16 cellular contexts compared by ENCODE assay signal in genomic region chr19:39046037-39046821, GRCh38. TPM values are rescaled to one million over a fixed set of nuclear protein-coding genes. Genes with fewer than 3 reads are reported as not detected.
DNase-seq lines count a peak whose midpoint lies in the region; ATAC-seq, FAIRE-seq and TF ChIP-seq lines count a peak whose summit lies in the region.
"Had no signal": no experiment of that assay in that cellular context is flagged by ENCODE, and none has a peak within 500 bp of the region (broad histone marks: within the 10 kb centered on the region; RNA-seq: fewer than 3 reads in every experiment).

No MANE protein-coding gene starts in this region.

- TF ChIP-seq CTCF in A549 (IDR thresholded peaks at IDR 0.05) = no peak
- TF ChIP-seq CTCF in HCT116 (IDR thresholded peaks at IDR 0.05 in 2 of 3, conservative IDR thresholded peaks at IDR 0.05 in 1 of 3; ENCODE audit: borderline replicate concordance in 1 of 3, insufficient read depth in 1 of 3, low read depth in 2 of 3, low read length in 2 of 3) = no peak
- no peak for TF ChIP-seq CTCF in fibroblast of the aortic adventitia (IDR thresholded peaks at IDR 0.05; ENCODE audit: insufficient read depth, low read length)

- CTCF ChIA-PET in A549 (lab: Yijun Ruan, JAX) = interaction anchor here (0.6 to 33.6 kb wide), 9 partner anchors 9 to 281 kb away, joined by 3 to 612 read pairs (median 4); partner anchors contain the start of gene ACP7
- CTCF ChIA-PET in HCT116 (lab: Charles Lee) = interaction anchor here (1.3 kb wide), 1 partner anchor 644 kb away, joined by 3 read pairs; the partner anchor contains the start of gene FAM98C

- POLR2A ChIA-PET in A549 (lab: Yijun Ruan, JAX) (interaction anchor here (0.5 to 1.9 kb wide), 6 partner anchors 11 to 161 kb away, joined by 3 to 12 read pairs (median 4); partner anchors contain the start of genes FBXO17 and FBXO27), HCT116 (lab: Charles Lee) (interaction anchor here (0.6 kb wide), 1 partner anchor 522 kb away, joined by 4 read pairs; no protein-coding TSS in a partner anchor)

- no peaks in the 10 kb centered on the region for H3K36me3 ChIP-seq in HCT116 (ENCODE audit: control insufficient read depth in 1 of 2, insufficient read depth in 2 of 2, low read length in 2 of 2)
- H3K36me3 ChIP-seq: right lobe of liver had no signal

- TF ChIP-seq RAD21 in A549 (conservative IDR thresholded peaks at IDR 0.05 in 1 of 2, IDR thresholded peaks at IDR 0.05 in 1 of 2) (no peak), HCT116 (IDR thresholded peaks at IDR 0.05; ENCODE audit: low read depth) (no peak)

- peak overlapping the region in 1 of 2 experiments; percentile 24; a peak in 3 of 6 replicates for H3K27ac ChIP-seq in A549
- H3K27ac ChIP-seq in HCT116 (ENCODE audit: low read depth, low read length) = no peak overlapping the region
- H3K27ac ChIP-seq: C4-2B, right lobe of liver had no signal

- peaks cover 5% of the 10 kb centered on the region; the same call in 1 of the 3 replicates for H3K4me1 ChIP-seq in A549
- H3K4me1 ChIP-seq in HCT116 (ENCODE audit: control insufficient read depth in 1 of 2, insufficient read depth in 2 of 2, low read length in 2 of 2) = peaks cover 3 to 11% of the 10 kb centered on the region in 2 experiments; a peak in 2 of 4 replicates
- H3K4me1 ChIP-seq: right lobe of liver had no signal

- H3K4me3 ChIP-seq in A549 (no peak overlapping the region), HCT116 (replicated peaks in 1 of 2; ENCODE audit: low read depth in 1 of 2, low read length in 2 of 2) (no peak overlapping the region), fibroblast of the aortic adventitia (ENCODE audit: low read depth, low read length) (no peak overlapping the region)
- H3K4me3 ChIP-seq: lung, right lobe of liver had no signal

- ATAC-seq in A549 (peak; percentile 87 to 93), HCT116 (peak; percentile 96), HG02571 (IDR thresholded peaks at IDR 0.05; ENCODE audit: unreplicated experiment) (no peak), GM19395 (IDR thresholded peaks at IDR 0.05; ENCODE audit: unreplicated experiment) (no peak), HG03196 (IDR thresholded peaks at IDR 0.05; ENCODE audit: unreplicated experiment) (no peak)

- intact Hi-C loops in HCT116 (cut with micrococcal nuclease) = no loop called here

- TF ChIP-seq EP300 in A549 (IDR thresholded peaks at IDR 0.05) = no peak

- H3K9ac ChIP-seq in HCT116 (ENCODE audit: low read length) = no peak overlapping the region

- H3K4me2 ChIP-seq in A549 = 0 out of 3 replicates have a peak overlapping the region, but pooled peaks have one; percentile 1
- no peak overlapping the region for H3K4me2 ChIP-seq in HCT116 (ENCODE audit: low read length)

- 60% methylated on average over 7 of the region's 7 CpGs for WGBS in A549 (ENCODE audit: missing lambda C conversion rate)

- H3K27me3 ChIP-seq in HCT116 (ENCODE audit: insufficient read depth, low read length) = no peaks in the 10 kb centered on the region
- H3K27me3 ChIP-seq: right lobe of liver had no signal

- DNase-seq in A549 (ENCODE audit: low read depth in 1 of 2, low spot score in 1 of 2) (peak in 1 of 2 experiments; percentile 87), HCT116 (ENCODE audit: low read depth, low spot score) (peak; percentile 32), RPMI7951 (ENCODE audit: low read depth) (peak; percentile 51), fibroblast of the aortic adventitia (ENCODE audit: low read depth) (peak; percentile 17), AML-193 (lab: John Stamatoyannopoulos, UW) (no peak)
- DNase-seq: IMR-90, NCI-H2227 treated with DMSO at 0.1 percent for 48 hours, right lobe of liver, T-helper 9 cell had no signal

- no peak overlapping the region for H2AFZ ChIP-seq in HCT116 (ENCODE audit: low read depth, low read length, poor library complexity, severe bottlenecking)

- RAD21 ChIA-PET in HCT116 (lab: Charles Lee; ENCODE audit: low non-redundant PET in 1 of 2, low total read pairs in 2 of 2, uncharacterized antibody in 2 of 2, unreplicated experiment in 2 of 2) = no interaction called here

- H3K9me2 ChIP-seq in HCT116 (ENCODE audit: insufficient read depth) = no peaks in the 10 kb centered on the region

- FAIRE-seq in A549 (lab: Jason Lieb, UNC) = peak; percentile 94
- FAIRE-seq: urothelium cell line had no signal

- no peak for TF ChIP-seq POLR2A in A549 (IDR thresholded peaks at IDR 0.05; ENCODE audit: low read length)
- no peak for TF ChIP-seq POLR2A in HCT116 (IDR thresholded peaks at IDR 0.05; ENCODE audit: borderline replicate concordance, extremely low read depth, insufficient read depth, insufficient read length)

- H4K20me1 ChIP-seq in HCT116 (ENCODE audit: insufficient read depth) = no peaks in the 10 kb centered on the region

- no TSS peak for BruUV-seq in HCT116 (replicated peaks; lab: Mats Ljungman, UMichigan)

- H3K79me2 ChIP-seq in HCT116 (ENCODE audit: insufficient read depth, low read length) = no peaks in the 10 kb centered on the region

- no peaks in the 10 kb centered on the region for H3K9me3 ChIP-seq in A549
- H3K9me3 ChIP-seq in HCT116 (ENCODE audit: control insufficient read depth in 1 of 2, insufficient read depth in 1 of 2, low read depth in 1 of 2, low read length in 2 of 2) = no peaks in the 10 kb centered on the region
- H3K9me3 ChIP-seq: right lobe of liver had no signal

TF ChIP-seq in A549, 52 proteins besides CTCF, POLR2A, EP300 and RAD21:
- TF ChIP-seq ATOH8 (CRISPR knock-in tag; IDR thresholded peaks at IDR 0.05; ENCODE audit: low read depth) = no peak
- no peak for TF ChIP-seq NR3C1 (IDR thresholded peaks at IDR 0.05)
- no peak for TF ChIP-seq MYC (IDR thresholded peaks at IDR 0.05; ENCODE audit: borderline replicate concordance, low read length)
- no peak for TF ChIP-seq PHF8 (IDR thresholded peaks at IDR 0.05; ENCODE audit: borderline replicate concordance, low read depth)

TF ChIP-seq in HCT116, 20 proteins besides CTCF, POLR2A, EP300 and RAD21:
- TF ChIP-seq SP1 (IDR thresholded peaks at IDR 0.05; ENCODE audit: low read depth) (peak; percentile 25; the same call in 1 of the 2 replicates), EZH2 (IDR thresholded peaks at IDR 0.05) (no peak), REST (IDR thresholded peaks at IDR 0.05; ENCODE audit: low read depth) (no peak)

RNA-seq across cellular contexts. Expression of gene FBXO27, which starts 13.9 kb away (rescaled TPM):
- polyA plus RNA-seq in A549 (2011; rRNA removed) (13.4 and 15.2 TPM in 2 replicates), A549 (2017; fragmentation: RNase III; extraction: RNeasy Plus Mini Kit Qiagen cat#74134 plus additional on column Dnase treatment) (12.5 to 17.5 TPM (median 14.2 TPM) in 3 replicates)
- 13.6 and 15.7 TPM in 2 replicates for polyA plus RNA-seq in A549 (2012; cell fraction: cytosol; rRNA removed)
- polyA plus RNA-seq in A549 (2012; cell fraction: nucleus; rRNA removed) = 8.4 and 11.9 TPM in 2 replicates
- polyA minus RNA-seq in A549 (2011; rRNA and poly(A)+ RNA removed) = 24.7 and 26.9 TPM in 2 replicates
- total RNA-seq in HCT116 (2021; ENCODE audit: unreplicated experiment) (16.4 TPM), fibroblast of the aortic adventitia (ENCODE audit: low replicate concordance) (7.2 and 17.8 TPM in 2 replicates)
- polyA plus RNA-seq in HCT116 (2012) = 17.8 and 22.1 TPM in 2 replicates
- total RNA-seq in RPMI7951 (2014; rRNA removed; shearing (Covaris generic)) = 0.10 TPM in 1 of 2 replicates, not detected in the other

RNA-seq across cellular contexts. Expression of gene ACP7, which starts 37.9 kb away (rescaled TPM):
- polyA plus RNA-seq in A549 (2011; rRNA removed) (0.06 and 0.08 TPM in 2 replicates), A549 (2017; fragmentation: RNase III; extraction: RNeasy Plus Mini Kit Qiagen cat#74134 plus additional on column Dnase treatment) (0.25 to 0.44 TPM (median 0.28 TPM) in 3 replicates)
- polyA plus RNA-seq in A549 (2012; cell fraction: cytosol; rRNA removed) = 0.05 and 0.08 TPM in 2 replicates
- 0.07 TPM in 1 of 2 replicates, not detected in the other for polyA plus RNA-seq in A549 (2012; cell fraction: nucleus; rRNA removed)
- 0.41 TPM in 1 of 2 replicates, not detected in the other for polyA minus RNA-seq in A549 (2011; rRNA and poly(A)+ RNA removed)
- total RNA-seq in HCT116 (2021; ENCODE audit: unreplicated experiment) (4.7 TPM), fibroblast of the aortic adventitia (ENCODE audit: low replicate concordance) (0.45 TPM in 1 of 2 replicates, not detected in the other)
- 5.5 and 6.0 TPM in 2 replicates for polyA plus RNA-seq in HCT116 (2012)
- total RNA-seq in RPMI7951 (2014; rRNA removed; shearing (Covaris generic)) = 0.10 TPM in 1 of 2 replicates, not detected in the other
- total RNA-seq: fibroblast of villous mesenchyme, IMR-90, lung, right lobe of liver had no signal
- polyA plus RNA-seq: IMR-90 had no signal

Comparison
In these comparisons a context has a peak if more than half of its experiments do, and no peak if none do; other contexts are left out.
1. ATAC-seq: peak in A549 (2 of 2) and HCT116 (single experiment); none in HG02571 (single experiment), GM19395 (single experiment) and HG03196 (single experiment).
2. DNase-seq: peak in HCT116 (single experiment), RPMI7951 (single experiment) and fibroblast of the aortic adventitia (single experiment); none in AML-193 (0 of 2).